27 cellular contexts compared by ENCODE assay signal in the genomic region with DNA sequence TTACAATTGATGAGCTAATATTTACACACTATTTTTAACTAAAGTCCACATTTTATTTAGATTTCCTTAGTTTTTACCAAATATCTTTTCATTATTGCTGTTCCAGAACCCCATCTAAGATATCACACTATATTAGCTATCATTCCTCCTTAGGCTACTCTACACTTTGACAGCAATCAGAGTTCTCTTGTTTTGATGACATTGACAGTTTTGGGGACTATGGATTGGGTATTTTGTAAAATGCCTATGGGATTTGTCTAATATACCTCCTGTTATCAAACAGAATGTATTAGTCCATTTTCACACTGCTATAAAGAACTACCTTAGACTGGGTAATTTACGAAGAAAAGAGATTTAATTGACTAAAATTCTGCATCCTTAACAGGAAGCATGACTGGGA.
"Had no signal": no experiment of that assay in that cellular context is flagged by ENCODE, and none has a peak within 500 bp of the region (broad histone marks: within the 10 kb centered on the region; RNA-seq: fewer than 3 reads in every experiment).

No MANE protein-coding gene starts in this region.

- DNase-seq: stimulated activated CD4-positive, alpha-beta T cell treated with anti-CD3 and anti-CD28 coated beads, Interleukin-2, amount 100 ng/mL, for 48 hours; stimulated activated CD4-positive, alpha-beta T cell treated with anti-CD3 and anti-CD28 coated beads, Interleukin-4, amount 100 ng/mL, for 1 hour; stimulated activated CD4-positive, alpha-beta T cell treated with anti-CD3 and anti-CD28 coated beads, Interleukin-4, amount 100 ng/mL, for 24 hours; stimulated activated CD4-positive, alpha-beta T cell treated with anti-CD3 and anti-CD28 coated beads, Interleukin-4, amount 100 ng/mL, for 4 hours; stimulated activated CD8-positive, alpha-beta memory T cell treated with anti-CD3 and anti-CD28 coated beads, Interleukin-4, amount 100 ng/mL, for 48 hours; stimulated activated naive B cell treated with anti-CD40 and anti-IgM and Interleukin-4, amounts not matched to agents 10 μg/mL and 1 μg/mL and 100 μg/mL, for 72 hours; stimulated activated naive CD4-positive, alpha-beta T cell; stimulated activated naive CD4-positive, alpha-beta T cell treated with Interleukin-2 at 50 U/mL for 16 hours; stimulated activated naive CD8-positive, alpha-beta T cell treated with anti-CD3 and anti-CD28 coated beads, Interleukin-15, amount 100 ng/mL, for 72 hours; stimulated activated naive CD8-positive, alpha-beta T cell treated with anti-CD3 and anti-CD28 coated beads, Interleukin-15, Interleukin-2, amounts not matched to agents 100 U/mL and 50 U/mL, for 24 hours; stomach; substantia nigra; testis; thyroid gland; tibial artery; transverse colon; trophoblast cell; upper lobe of left lung; upper lobe of right lung; uterus had no signal

- FAIRE-seq: urothelium cell line had no signal

- ATAC-seq: stimulated activated effector memory CD8-positive, alpha-beta T cell treated with anti-CD3 and anti-CD28 coated beads, Interleukin-12 subunit alpha, Interleukin-12 subunit beta, amount 100 ng/mL, for 72 hours; stimulated activated memory B cell treated with anti-CD40 and anti-IgM and Interleukin-4, amounts not matched to agents 10 μg/mL and 1 μg/mL and 100 μg/mL, for 72 hours; stimulated activated naive B cell treated with anti-CD40 and anti-IgM and Interleukin-4, amounts not matched to agents 10 μg/mL and 1 μg/mL and 100 μg/mL, for 72 hours; stimulated activated naive CD8-positive, alpha-beta T cell treated with anti-CD3 and anti-CD28 coated beads, Interleukin-15, amount 100 ng/mL, for 72 hours; stimulated activated naive CD8-positive, alpha-beta T cell treated with anti-CD3 and anti-CD28 coated beads, Interleukin-15, Interleukin-2, amounts not matched to agents 100 U/mL and 50 U/mL, for 24 hours; upper lobe of right lung had no signal

- H3K27ac ChIP-seq: stomach, suprapubic skin, testis, thoracic aorta, thyroid gland, tibial artery, tibial nerve, transverse colon, upper lobe of left lung, upper lobe of right lung, uterus, vagina had no signal

- H3K9me3 ChIP-seq: suprapubic skin, testis, thoracic aorta, thyroid gland, tibial artery, tibial nerve, transverse colon, upper lobe of left lung, upper lobe of right lung, uterus, vagina had no signal

- H3K36me3 ChIP-seq: stomach, suprapubic skin, thoracic aorta, thyroid gland, tibial artery, tibial nerve, transverse colon, upper lobe of left lung, upper lobe of right lung, uterus, vagina had no signal

- H3K4me3 ChIP-seq: stomach, suprapubic skin, testis, thoracic aorta, thyroid gland, tibial artery, tibial nerve, transverse colon, upper lobe of left lung, upper lobe of right lung, uterus, vagina had no signal

- H3K4me1 ChIP-seq: stomach, suprapubic skin, testis, thyroid gland, tibial artery, tibial nerve, transverse colon, upper lobe of left lung, upper lobe of right lung, uterus, vagina had no signal

- H3K27me3 ChIP-seq: stomach, suprapubic skin, testis, thyroid gland, tibial artery, tibial nerve, transverse colon, upper lobe of left lung, upper lobe of right lung, uterus, vagina had no signal
